In the genomic region with DNA sequence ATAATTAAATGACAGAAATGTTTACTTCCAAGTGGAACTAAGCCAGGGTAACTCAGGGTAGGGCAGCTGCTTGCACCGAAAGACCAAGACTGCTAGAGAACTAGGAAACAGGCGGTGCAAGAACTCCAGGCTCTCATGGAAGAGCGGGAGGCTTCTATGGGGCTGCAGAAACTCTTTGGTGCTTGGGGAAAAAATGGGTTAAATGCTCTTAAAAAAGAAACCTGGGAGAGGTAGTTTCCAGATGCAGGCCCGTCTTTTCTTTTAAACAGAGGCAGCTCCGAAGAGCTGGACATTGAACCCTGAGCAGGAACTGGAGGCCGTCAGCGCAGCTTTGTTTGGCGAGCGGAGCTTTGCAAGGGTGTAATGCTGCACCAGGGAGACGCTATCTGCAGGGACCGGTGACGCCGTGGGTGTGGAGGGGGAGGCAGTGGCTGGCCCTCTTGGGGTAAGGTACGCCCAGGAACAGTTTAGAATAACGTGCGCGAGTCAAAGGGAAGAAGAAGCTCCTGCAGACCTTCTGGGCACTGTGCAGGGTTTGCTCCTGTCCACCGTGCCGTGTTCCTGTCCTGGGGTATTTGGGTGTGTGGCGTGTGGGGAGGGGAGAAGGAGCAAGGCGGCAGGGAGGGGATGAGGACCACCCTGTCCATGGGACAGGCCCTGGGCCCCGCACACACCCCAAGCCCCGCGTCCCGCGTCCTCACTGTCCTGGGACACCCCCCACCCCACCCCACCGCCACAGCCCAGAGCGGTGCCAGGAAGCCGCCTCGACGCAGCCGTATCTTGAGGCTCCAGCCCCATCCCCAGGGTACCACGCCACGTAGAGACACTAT, we compare ENCODE assay signal across 1 cellular context.
TF ChIP-seq lines count a peak whose summit lies in the region.

No MANE protein-coding gene starts in this region.

TF ChIP-seq in HepG2, 621 proteins besides CTCF, POLR2A, EP300 and RAD21 (continued from another document and continues in another):
- TF ChIP-seq, protein P1, sequence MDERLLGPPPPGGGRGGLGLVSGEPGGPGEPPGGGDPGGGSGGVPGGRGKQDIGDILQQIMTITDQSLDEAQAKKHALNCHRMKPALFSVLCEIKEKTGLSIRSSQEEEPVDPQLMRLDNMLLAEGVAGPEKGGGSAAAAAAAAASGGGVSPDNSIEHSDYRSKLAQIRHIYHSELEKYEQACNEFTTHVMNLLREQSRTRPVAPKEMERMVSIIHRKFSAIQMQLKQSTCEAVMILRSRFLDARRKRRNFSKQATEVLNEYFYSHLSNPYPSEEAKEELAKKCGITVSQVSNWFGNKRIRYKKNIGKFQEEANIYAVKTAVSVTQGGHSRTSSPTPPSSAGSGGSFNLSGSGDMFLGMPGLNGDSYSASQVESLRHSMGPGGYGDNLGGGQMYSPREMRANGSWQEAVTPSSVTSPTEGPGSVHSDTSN (CRISPR knock-in tag; IDR thresholded peaks at IDR 0.05), result no peak
- no peak for TF ChIP-seq ZNF354B (CRISPR knock-in tag; IDR thresholded peaks at IDR 0.05)
- no peak for TF ChIP-seq NFIB (CRISPR knock-in tag; IDR thresholded peaks at IDR 0.05; ENCODE audit: borderline replicate concordance)
- no peak for TF ChIP-seq MEIS1 (CRISPR knock-in tag; IDR thresholded peaks at IDR 0.05; ENCODE audit: borderline replicate concordance)
- TF ChIP-seq ZNF335 (CRISPR knock-in tag; IDR thresholded peaks at IDR 0.05), result 0 out of 2 replicates have a peak, but pooled peaks have one; percentile 28
- no peak for TF ChIP-seq ZFYVE20 (CRISPR knock-in tag; IDR thresholded peaks at IDR 0.05; ENCODE audit: borderline replicate concordance, low read depth)
- TF ChIP-seq, protein P2, sequence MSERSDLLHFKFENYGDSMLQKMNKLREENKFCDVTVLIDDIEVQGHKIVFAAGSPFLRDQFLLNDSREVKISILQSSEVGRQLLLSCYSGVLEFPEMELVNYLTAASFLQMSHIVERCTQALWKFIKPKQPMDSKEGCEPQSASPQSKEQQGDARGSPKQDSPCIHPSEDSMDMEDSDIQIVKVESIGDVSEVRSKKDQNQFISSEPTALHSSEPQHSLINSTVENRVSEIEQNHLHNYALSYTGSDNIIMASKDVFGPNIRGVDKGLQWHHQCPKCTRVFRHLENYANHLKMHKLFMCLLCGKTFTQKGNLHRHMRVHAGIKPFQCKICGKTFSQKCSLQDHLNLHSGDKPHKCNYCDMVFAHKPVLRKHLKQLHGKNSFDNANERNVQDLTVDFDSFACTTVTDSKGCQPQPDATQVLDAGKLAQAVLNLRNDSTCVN (CRISPR knock-in tag; IDR thresholded peaks at IDR 0.05; ENCODE audit: borderline replicate concordance), result no peak
- TF ChIP-seq, protein P3, sequence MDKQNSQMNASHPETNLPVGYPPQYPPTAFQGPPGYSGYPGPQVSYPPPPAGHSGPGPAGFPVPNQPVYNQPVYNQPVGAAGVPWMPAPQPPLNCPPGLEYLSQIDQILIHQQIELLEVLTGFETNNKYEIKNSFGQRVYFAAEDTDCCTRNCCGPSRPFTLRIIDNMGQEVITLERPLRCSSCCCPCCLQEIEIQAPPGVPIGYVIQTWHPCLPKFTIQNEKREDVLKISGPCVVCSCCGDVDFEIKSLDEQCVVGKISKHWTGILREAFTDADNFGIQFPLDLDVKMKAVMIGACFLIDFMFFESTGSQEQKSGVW (CRISPR knock-in tag; IDR thresholded peaks at IDR 0.05; ENCODE audit: borderline replicate concordance), result no peak
- TF ChIP-seq, protein P4, sequence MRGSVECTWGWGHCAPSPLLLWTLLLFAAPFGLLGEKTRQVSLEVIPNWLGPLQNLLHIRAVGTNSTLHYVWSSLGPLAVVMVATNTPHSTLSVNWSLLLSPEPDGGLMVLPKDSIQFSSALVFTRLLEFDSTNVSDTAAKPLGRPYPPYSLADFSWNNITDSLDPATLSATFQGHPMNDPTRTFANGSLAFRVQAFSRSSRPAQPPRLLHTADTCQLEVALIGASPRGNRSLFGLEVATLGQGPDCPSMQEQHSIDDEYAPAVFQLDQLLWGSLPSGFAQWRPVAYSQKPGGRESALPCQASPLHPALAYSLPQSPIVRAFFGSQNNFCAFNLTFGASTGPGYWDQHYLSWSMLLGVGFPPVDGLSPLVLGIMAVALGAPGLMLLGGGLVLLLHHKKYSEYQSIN (CRISPR knock-in tag; IDR thresholded peaks at IDR 0.05; ENCODE audit: borderline replicate concordance), result no peak
- no peak; the same call in 1 of the 2 replicates for TF ChIP-seq HMG20A (CRISPR knock-in tag; IDR thresholded peaks at IDR 0.05; ENCODE audit: borderline replicate concordance)
- TF ChIP-seq ZZZ3 (CRISPR knock-in tag; IDR thresholded peaks at IDR 0.05; ENCODE audit: borderline replicate concordance), result no peak
- TF ChIP-seq SMAD9 (CRISPR knock-in tag; IDR thresholded peaks at IDR 0.05), result no peak
- no peak for TF ChIP-seq ZNF724P (CRISPR knock-in tag; IDR thresholded peaks at IDR 0.05; ENCODE audit: borderline replicate concordance)
- TF ChIP-seq ISL2 (CRISPR knock-in tag; IDR thresholded peaks at IDR 0.05), result no peak
- no peak for TF ChIP-seq ISX (CRISPR knock-in tag; conservative IDR thresholded peaks at IDR 0.05)
- TF ChIP-seq SRSF9 (IDR thresholded peaks at IDR 0.05; ENCODE audit: borderline replicate concordance, insufficient read depth, low read depth, low read length, poor library complexity, severe bottlenecking), result no peak
- TF ChIP-seq, protein P5, sequence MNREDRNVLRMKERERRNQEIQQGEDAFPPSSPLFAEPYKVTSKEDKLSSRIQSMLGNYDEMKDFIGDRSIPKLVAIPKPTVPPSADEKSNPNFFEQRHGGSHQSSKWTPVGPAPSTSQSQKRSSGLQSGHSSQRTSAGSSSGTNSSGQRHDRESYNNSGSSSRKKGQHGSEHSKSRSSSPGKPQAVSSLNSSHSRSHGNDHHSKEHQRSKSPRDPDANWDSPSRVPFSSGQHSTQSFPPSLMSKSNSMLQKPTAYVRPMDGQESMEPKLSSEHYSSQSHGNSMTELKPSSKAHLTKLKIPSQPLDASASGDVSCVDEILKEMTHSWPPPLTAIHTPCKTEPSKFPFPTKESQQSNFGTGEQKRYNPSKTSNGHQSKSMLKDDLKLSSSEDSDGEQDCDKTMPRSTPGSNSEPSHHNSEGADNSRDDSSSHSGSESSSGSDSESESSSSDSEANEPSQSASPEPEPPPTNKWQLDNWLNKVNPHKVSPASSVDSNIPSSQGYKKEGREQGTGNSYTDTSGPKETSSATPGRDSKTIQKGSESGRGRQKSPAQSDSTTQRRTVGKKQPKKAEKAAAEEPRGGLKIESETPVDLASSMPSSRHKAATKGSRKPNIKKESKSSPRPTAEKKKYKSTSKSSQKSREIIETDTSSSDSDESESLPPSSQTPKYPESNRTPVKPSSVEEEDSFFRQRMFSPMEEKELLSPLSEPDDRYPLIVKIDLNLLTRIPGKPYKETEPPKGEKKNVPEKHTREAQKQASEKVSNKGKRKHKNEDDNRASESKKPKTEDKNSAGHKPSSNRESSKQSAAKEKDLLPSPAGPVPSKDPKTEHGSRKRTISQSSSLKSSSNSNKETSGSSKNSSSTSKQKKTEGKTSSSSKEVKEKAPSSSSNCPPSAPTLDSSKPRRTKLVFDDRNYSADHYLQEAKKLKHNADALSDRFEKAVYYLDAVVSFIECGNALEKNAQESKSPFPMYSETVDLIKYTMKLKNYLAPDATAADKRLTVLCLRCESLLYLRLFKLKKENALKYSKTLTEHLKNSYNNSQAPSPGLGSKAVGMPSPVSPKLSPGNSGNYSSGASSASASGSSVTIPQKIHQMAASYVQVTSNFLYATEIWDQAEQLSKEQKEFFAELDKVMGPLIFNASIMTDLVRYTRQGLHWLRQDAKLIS (CRISPR knock-in tag; IDR thresholded peaks at IDR 0.05), result no peak
- TF ChIP-seq CHD2 (IDR thresholded peaks at IDR 0.05; ENCODE audit: low read depth, low read length), result no peak
- TF ChIP-seq, protein P6, sequence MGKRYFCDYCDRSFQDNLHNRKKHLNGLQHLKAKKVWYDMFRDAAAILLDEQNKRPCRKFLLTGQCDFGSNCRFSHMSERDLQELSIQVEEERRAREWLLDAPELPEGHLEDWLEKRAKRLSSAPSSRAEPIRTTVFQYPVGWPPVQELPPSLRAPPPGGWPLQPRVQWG (CRISPR knock-in tag; IDR thresholded peaks at IDR 0.05; ENCODE audit: borderline replicate concordance, low read depth), result no peak
- TF ChIP-seq SNAPC2 (CRISPR knock-in tag; IDR thresholded peaks at IDR 0.05), result no peak
- TF ChIP-seq, protein P7, sequence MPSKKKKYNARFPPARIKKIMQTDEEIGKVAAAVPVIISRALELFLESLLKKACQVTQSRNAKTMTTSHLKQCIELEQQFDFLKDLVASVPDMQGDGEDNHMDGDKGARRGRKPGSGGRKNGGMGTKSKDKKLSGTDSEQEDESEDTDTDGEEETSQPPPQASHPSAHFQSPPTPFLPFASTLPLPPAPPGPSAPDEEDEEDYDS (CRISPR knock-in tag; IDR thresholded peaks at IDR 0.05), result no peak
- TF ChIP-seq HNF4A (CRISPR knock-in tag; IDR thresholded peaks at IDR 0.05), result peak; percentile 93
- no peak for TF ChIP-seq ZNF432 (CRISPR knock-in tag; IDR thresholded peaks at IDR 0.05; ENCODE audit: borderline replicate concordance)
- TF ChIP-seq, protein P8, sequence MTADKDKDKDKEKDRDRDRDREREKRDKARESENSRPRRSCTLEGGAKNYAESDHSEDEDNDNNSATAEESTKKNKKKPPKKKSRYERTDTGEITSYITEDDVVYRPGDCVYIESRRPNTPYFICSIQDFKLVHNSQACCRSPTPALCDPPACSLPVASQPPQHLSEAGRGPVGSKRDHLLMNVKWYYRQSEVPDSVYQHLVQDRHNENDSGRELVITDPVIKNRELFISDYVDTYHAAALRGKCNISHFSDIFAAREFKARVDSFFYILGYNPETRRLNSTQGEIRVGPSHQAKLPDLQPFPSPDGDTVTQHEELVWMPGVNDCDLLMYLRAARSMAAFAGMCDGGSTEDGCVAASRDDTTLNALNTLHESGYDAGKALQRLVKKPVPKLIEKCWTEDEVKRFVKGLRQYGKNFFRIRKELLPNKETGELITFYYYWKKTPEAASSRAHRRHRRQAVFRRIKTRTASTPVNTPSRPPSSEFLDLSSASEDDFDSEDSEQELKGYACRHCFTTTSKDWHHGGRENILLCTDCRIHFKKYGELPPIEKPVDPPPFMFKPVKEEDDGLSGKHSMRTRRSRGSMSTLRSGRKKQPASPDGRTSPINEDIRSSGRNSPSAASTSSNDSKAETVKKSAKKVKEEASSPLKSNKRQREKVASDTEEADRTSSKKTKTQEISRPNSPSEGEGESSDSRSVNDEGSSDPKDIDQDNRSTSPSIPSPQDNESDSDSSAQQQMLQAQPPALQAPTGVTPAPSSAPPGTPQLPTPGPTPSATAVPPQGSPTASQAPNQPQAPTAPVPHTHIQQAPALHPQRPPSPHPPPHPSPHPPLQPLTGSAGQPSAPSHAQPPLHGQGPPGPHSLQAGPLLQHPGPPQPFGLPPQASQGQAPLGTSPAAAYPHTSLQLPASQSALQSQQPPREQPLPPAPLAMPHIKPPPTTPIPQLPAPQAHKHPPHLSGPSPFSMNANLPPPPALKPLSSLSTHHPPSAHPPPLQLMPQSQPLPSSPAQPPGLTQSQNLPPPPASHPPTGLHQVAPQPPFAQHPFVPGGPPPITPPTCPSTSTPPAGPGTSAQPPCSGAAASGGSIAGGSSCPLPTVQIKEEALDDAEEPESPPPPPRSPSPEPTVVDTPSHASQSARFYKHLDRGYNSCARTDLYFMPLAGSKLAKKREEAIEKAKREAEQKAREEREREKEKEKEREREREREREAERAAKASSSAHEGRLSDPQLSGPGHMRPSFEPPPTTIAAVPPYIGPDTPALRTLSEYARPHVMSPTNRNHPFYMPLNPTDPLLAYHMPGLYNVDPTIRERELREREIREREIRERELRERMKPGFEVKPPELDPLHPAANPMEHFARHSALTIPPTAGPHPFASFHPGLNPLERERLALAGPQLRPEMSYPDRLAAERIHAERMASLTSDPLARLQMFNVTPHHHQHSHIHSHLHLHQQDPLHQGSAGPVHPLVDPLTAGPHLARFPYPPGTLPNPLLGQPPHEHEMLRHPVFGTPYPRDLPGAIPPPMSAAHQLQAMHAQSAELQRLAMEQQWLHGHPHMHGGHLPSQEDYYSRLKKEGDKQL (CRISPR knock-in tag; IDR thresholded peaks at IDR 0.05; ENCODE audit: low read depth), result no peak
- no peak for TF ChIP-seq ZNF644 (CRISPR knock-in tag; IDR thresholded peaks at IDR 0.05; ENCODE audit: low read depth)
- TF ChIP-seq PHF5A (CRISPR knock-in tag; IDR thresholded peaks at IDR 0.05; ENCODE audit: low read depth, unreplicated experiment), result peak; percentile 48
- TF ChIP-seq, protein P9, sequence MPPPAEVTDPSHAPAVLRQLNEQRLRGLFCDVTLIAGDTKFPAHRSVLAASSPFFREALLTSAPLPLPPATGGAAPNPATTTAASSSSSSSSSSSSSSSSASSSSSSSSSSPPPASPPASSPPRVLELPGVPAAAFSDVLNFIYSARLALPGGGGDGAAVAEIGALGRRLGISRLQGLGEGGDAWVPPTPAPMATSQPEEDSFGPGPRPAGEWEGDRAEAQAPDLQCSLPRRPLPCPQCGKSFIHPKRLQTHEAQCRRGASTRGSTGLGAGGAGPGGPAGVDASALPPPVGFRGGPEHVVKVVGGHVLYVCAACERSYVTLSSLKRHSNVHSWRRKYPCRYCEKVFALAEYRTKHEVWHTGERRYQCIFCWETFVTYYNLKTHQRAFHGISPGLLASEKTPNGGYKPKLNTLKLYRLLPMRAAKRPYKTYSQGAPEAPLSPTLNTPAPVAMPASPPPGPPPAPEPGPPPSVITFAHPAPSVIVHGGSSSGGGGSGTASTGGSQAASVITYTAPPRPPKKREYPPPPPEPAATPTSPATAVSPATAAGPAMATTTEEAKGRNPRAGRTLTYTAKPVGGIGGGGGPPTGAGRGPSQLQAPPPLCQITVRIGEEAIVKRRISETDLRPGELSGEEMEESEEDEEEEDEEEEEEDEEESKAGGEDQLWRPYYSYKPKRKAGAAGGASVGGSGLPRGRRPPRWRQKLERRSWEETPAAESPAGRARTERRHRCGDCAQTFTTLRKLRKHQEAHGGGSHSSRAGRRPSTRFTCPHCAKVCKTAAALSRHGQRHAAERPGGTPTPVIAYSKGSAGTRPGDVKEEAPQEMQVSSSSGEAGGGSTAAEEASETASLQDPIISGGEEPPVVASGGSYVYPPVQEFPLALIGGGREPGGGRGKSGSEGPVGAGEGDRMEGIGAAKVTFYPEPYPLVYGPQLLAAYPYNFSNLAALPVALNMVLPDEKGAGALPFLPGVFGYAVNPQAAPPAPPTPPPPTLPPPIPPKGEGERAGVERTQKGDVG (CRISPR knock-in tag; IDR thresholded peaks at IDR 0.05; ENCODE audit: borderline replicate concordance), result peak; percentile 38; the same call in 1 of the 2 replicates
- peak; percentile 83 for TF ChIP-seq POLR2AphosphoS5 (IDR thresholded peaks at IDR 0.05; ENCODE audit: low read depth, low read length)
- no peak for TF ChIP-seq RFX3 (CRISPR knock-in tag; IDR thresholded peaks at IDR 0.05)
- TF ChIP-seq, protein P10, sequence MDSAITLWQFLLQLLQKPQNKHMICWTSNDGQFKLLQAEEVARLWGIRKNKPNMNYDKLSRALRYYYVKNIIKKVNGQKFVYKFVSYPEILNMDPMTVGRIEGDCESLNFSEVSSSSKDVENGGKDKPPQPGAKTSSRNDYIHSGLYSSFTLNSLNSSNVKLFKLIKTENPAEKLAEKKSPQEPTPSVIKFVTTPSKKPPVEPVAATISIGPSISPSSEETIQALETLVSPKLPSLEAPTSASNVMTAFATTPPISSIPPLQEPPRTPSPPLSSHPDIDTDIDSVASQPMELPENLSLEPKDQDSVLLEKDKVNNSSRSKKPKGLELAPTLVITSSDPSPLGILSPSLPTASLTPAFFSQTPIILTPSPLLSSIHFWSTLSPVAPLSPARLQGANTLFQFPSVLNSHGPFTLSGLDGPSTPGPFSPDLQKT (CRISPR knock-in tag; IDR thresholded peaks at IDR 0.05; ENCODE audit: borderline replicate concordance), result no peak
- TF ChIP-seq GATAD1 (CRISPR knock-in tag; IDR thresholded peaks at IDR 0.05), result no peak
- no peak for TF ChIP-seq NFYB (CRISPR knock-in tag; IDR thresholded peaks at IDR 0.05)
- TF ChIP-seq MYNN (CRISPR knock-in tag; IDR thresholded peaks at IDR 0.05; ENCODE audit: low read depth), result no peak
- TF ChIP-seq PTBP1 (IDR thresholded peaks at IDR 0.05; ENCODE audit: low read depth, low read length, poor library complexity, severe bottlenecking), result no peak
- no peak for TF ChIP-seq ZNF510 (CRISPR knock-in tag; IDR thresholded peaks at IDR 0.05; ENCODE audit: low read depth)
